In genomic region chr15:74603789-74604705, GRCh38 we compare ENCODE assay signal across 14 cellular contexts. TPM values are rescaled to one million over a fixed set of nuclear protein-coding genes. Genes with fewer than 3 reads are reported as not detected.
DNase-seq lines count a peak whose midpoint lies in the region; ATAC-seq, FAIRE-seq and TF ChIP-seq lines count a peak whose summit lies in the region.
"Had no signal": no experiment of that assay in that cellular context is flagged by ENCODE, and none has a peak within 500 bp of the region (broad histone marks: within the 10 kb centered on the region; RNA-seq: fewer than 3 reads in every experiment).

No MANE protein-coding gene starts in this region.

- H3K79me1 ChIP-seq in IMR-90 (ENCODE audit: low read depth in 1 of 2, low read length in 2 of 2) = peaks cover 8 to 9% of the 10 kb centered on the region in 2 experiments; a peak in 3 of 4 replicates

- peak overlapping the region in 6 of 11 experiments; percentile 0 to 47 (median 33); a peak in 10 of 22 replicates for H3K4me2 ChIP-seq in BLaER1 treated with 17β-estradiol and CSF1 and Interleukin-3, amounts not matched to agents 10 nM and 100 nM
- H3K4me2 ChIP-seq in IMR-90 (ENCODE audit: low read depth, low read length) (no peak overlapping the region), K562 (ENCODE audit: insufficient read depth, low read length) (no peak overlapping the region), neural progenitor cell (no peak overlapping the region)
- H3K4me2 ChIP-seq: A549 had no signal

- no peak for TF ChIP-seq CTCF in IMR-90 (conservative IDR thresholded peaks at IDR 0.05; ENCODE audit: low read depth, low read length)
- no peak for TF ChIP-seq CTCF in K562 (IDR thresholded peaks at IDR 0.05 in 2 of 3, conservative IDR thresholded peaks at IDR 0.05 in 1 of 3; ENCODE audit: insufficient read depth in 2 of 3, low read depth in 1 of 3, low read length in 3 of 3)
- no peak for TF ChIP-seq CTCF in neural progenitor cell (IDR thresholded peaks at IDR 0.05)
- TF ChIP-seq CTCF in progenitor cell of endocrine pancreas (IDR thresholded peaks at IDR 0.05; ENCODE audit: unreplicated experiment) = no peak

- no peak overlapping the region for H2BK20ac ChIP-seq in IMR-90 (ENCODE audit: low read depth, low read length)

- no peak overlapping the region for H2BK15ac ChIP-seq in IMR-90 (ENCODE audit: low read depth, low read length)

- no peak for TF ChIP-seq RAD21 in IMR-90 (IDR thresholded peaks at IDR 0.05; ENCODE audit: low read length)
- no peak for TF ChIP-seq RAD21 in K562 (CRISPR knock-in tag; conservative IDR thresholded peaks at IDR 0.05 in 1 of 2, IDR thresholded peaks at IDR 0.05 in 1 of 2)

- H3K9me3 Mint-ChIP-seq in stimulated activated effector memory CD8-positive, alpha-beta T cell treated with anti-CD3 and anti-CD28 coated beads, Interleukin-12 subunit alpha, Interleukin-12 subunit beta, amount 100 ng/mL, for 72 hours = no peaks in the 10 kb centered on the region
- H3K9me3 Mint-ChIP-seq in neural progenitor cell (no peaks in the 10 kb centered on the region), progenitor cell of endocrine pancreas (ENCODE audit: low read depth) (no peaks in the 10 kb centered on the region)
- H3K9me3 Mint-ChIP-seq: CD8-positive, alpha-beta memory T cell; IgD-negative memory B cell had no signal

- no peak overlapping the region for H2BK120ac ChIP-seq in IMR-90 (ENCODE audit: low read depth, low read length)

- H3K56ac ChIP-seq in IMR-90 (ENCODE audit: extremely low read depth, insufficient read depth, low read length) = no peak overlapping the region

- no peak overlapping the region for H3K4me3 ChIP-seq in BLaER1 treated with 17β-estradiol and CSF1 and Interleukin-3, amounts not matched to agents 10 nM and 100 nM
- H3K4me3 ChIP-seq in IMR-90 (ENCODE audit: insufficient read depth, low read depth, low read length) (no peak overlapping the region), K562 (no peak overlapping the region), neural progenitor cell (no peak overlapping the region)
- H3K4me3 ChIP-seq: A549 had no signal

- BruUV-seq in IMR-90 (replicated peaks; lab: Mats Ljungman, UMichigan) (no TSS peak), K562 (replicated peaks; lab: Mats Ljungman, UMichigan) (no TSS peak)

- ATAC-seq in IMR-90 (ENCODE audit: low read depth) = no peak
- ATAC-seq in K562 = no peak
- no peak for ATAC-seq in stimulated activated effector memory CD8-positive, alpha-beta T cell treated with anti-CD3 and anti-CD28 coated beads, Interleukin-12 subunit alpha, Interleukin-12 subunit beta, amount 100 ng/mL, for 72 hours
- ATAC-seq: A549 had no signal

- H3K27me3 Mint-ChIP-seq in neural progenitor cell (ENCODE audit: insufficient read depth, low read depth) (peaks cover 2% of the 10 kb centered on the region), progenitor cell of endocrine pancreas (peaks cover 3% of the 10 kb centered on the region)
- H3K27me3 Mint-ChIP-seq: CD8-positive, alpha-beta memory T cell; IgD-negative memory B cell had no signal

- CTCF ChIA-PET in IMR-90 (lab: Yijun Ruan, JAX) (no interaction called here), K562 (lab: Yijun Ruan, JAX; ENCODE audit: low intra/inter-chr PET ratio) (no interaction called here)

- no peak overlapping the region for H2BK5ac ChIP-seq in IMR-90 (ENCODE audit: low read depth, low read length, poor library complexity, severe bottlenecking)

- H4K8ac ChIP-seq in IMR-90 (ENCODE audit: low read depth in 2 of 2, low read length in 2 of 2) = no peak overlapping the region

- H2AFZ ChIP-seq in IMR-90 (replicated peaks; ENCODE audit: low read length, poor library complexity) (no peak overlapping the region), K562 (ENCODE audit: low read depth, low read length) (no peak overlapping the region), neural progenitor cell (replicated peaks) (no peak overlapping the region)

- no peak for FAIRE-seq in K562 (lab: Jason Lieb, UNC)
- FAIRE-seq: A549 had no signal

- no peak overlapping the region for H3K4me3 Mint-ChIP-seq in stimulated activated effector memory CD8-positive, alpha-beta T cell treated with anti-CD3 and anti-CD28 coated beads, Interleukin-12 subunit alpha, Interleukin-12 subunit beta, amount 100 ng/mL, for 72 hours
- H3K4me3 Mint-ChIP-seq in neural progenitor cell (no peak overlapping the region), progenitor cell of endocrine pancreas (ENCODE audit: low read depth) (no peak overlapping the region)
- H3K4me3 Mint-ChIP-seq: CD8-positive, alpha-beta memory T cell; IgD-negative memory B cell had no signal

- H3K9ac ChIP-seq in BLaER1 treated with 17β-estradiol and CSF1 and Interleukin-3, amounts not matched to agents 10 nM and 100 nM = peak overlapping the region in 5 of 11 experiments; percentile 8 to 56 (median 32); a peak in 4 of 22 replicates
- H3K9ac ChIP-seq in IMR-90 (ENCODE audit: low read depth, low read length) = no peak overlapping the region
- peak overlapping the region in 1 of 2 experiments; percentile 5; a peak in 1 of 4 replicates for H3K9ac ChIP-seq in K562 (ENCODE audit: insufficient read depth in 1 of 2, low read depth in 2 of 2, low read length in 2 of 2)
- H3K9ac ChIP-seq in neural progenitor cell = no peak overlapping the region

- H3K9me1 ChIP-seq in IMR-90 (ENCODE audit: insufficient read depth, low read length) (peaks cover 4% of the 10 kb centered on the region; the same call in 1 of the 2 replicates), K562 (ENCODE audit: control insufficient read depth, insufficient read depth, low read length) (no peaks in the 10 kb centered on the region)

- H3K36me3 ChIP-seq in BLaER1 treated with 17β-estradiol and CSF1 and Interleukin-3, amounts not matched to agents 10 nM and 100 nM = no peaks in the 10 kb centered on the region
- no peaks in the 10 kb centered on the region for H3K36me3 ChIP-seq in IMR-90 (ENCODE audit: control insufficient read depth, insufficient read depth, low read length)
- H3K36me3 ChIP-seq in K562 (ENCODE audit: control insufficient read depth, insufficient read depth, low read length) = no peaks in the 10 kb centered on the region
- H3K36me3 ChIP-seq in neural progenitor cell = no peaks in the 10 kb centered on the region
- H3K36me3 ChIP-seq: BE2C had no signal

- dilution Hi-C loops in IMR-90 (cut with HindIII; ENCODE audit: low sequenced_read_pairs, unreplicated experiment) = no loop called here

- H3K9me3 ChIP-seq in BLaER1 treated with 17β-estradiol and CSF1 and Interleukin-3, amounts not matched to agents 10 nM and 100 nM (replicated peaks in 1 of 11) = no peaks in the 10 kb centered on the region
- no peaks in the 10 kb centered on the region for H3K9me3 ChIP-seq in IMR-90 (ENCODE audit: control insufficient read depth, insufficient read depth, low read length)
- no peaks in the 10 kb centered on the region for H3K9me3 ChIP-seq in K562 (replicated peaks; ENCODE audit: control insufficient read depth, insufficient read depth, low read depth, low read length)
- no peaks in the 10 kb centered on the region for H3K9me3 ChIP-seq in neural progenitor cell (ENCODE audit: low read depth)
- H3K9me3 ChIP-seq: A549, BE2C, Caco-2 had no signal

- H2AK9ac ChIP-seq in IMR-90 (replicated peaks; ENCODE audit: low read depth, low read length, poor library complexity) = peak overlapping the region; percentile 23

- peaks cover 44% of the 10 kb centered on the region for H3K36me3 Mint-ChIP-seq in stimulated activated effector memory CD8-positive, alpha-beta T cell treated with anti-CD3 and anti-CD28 coated beads, Interleukin-12 subunit alpha, Interleukin-12 subunit beta, amount 100 ng/mL, for 72 hours
- H3K36me3 Mint-ChIP-seq in neural progenitor cell = no peaks in the 10 kb centered on the region
- H3K36me3 Mint-ChIP-seq in progenitor cell of endocrine pancreas (ENCODE audit: insufficient read depth) = no peaks in the 10 kb centered on the region
- H3K36me3 Mint-ChIP-seq: CD8-positive, alpha-beta memory T cell; IgD-negative memory B cell had no signal

- in situ Hi-C loops in IMR-90 (cut with MboI; ENCODE audit: low sequenced_read_pairs) = no loop called here
- in situ Hi-C loops in K562 (cut with MboI) = no loop called here

- H3F3A ChIP-seq in neural progenitor cell (ENCODE audit: low read depth) = no peaks in the 10 kb centered on the region

- intact Hi-C loops in IMR-90 (cut with micrococcal nuclease) (no loop called here), K562 (cut with micrococcal nuclease) (no loop called here)

- DNase-seq in IMR-90 (no peak), K562 (ENCODE audit: extremely low read depth in 1 of 4, low spot score in 3 of 4) (no peak), neural progenitor cell (ENCODE audit: low spot score) (no peak), progenitor cell of endocrine pancreas (ENCODE audit: low spot score, unreplicated experiment) (no peak)
- no peak for DNase-seq in stimulated activated effector memory CD8-positive, alpha-beta T cell treated with anti-CD3 and anti-CD28 coated beads, Interleukin-12 subunit alpha, Interleukin-12 subunit beta, amount 100 ng/mL, for 72 hours (ENCODE audit: low spot score in 2 of 2)
- DNase-seq: BE2C; Caco-2; CD8-positive, alpha-beta memory T cell; DND-41; HCEC 1CT had no signal

- H4K20me1 ChIP-seq in BLaER1 treated with 17β-estradiol and CSF1 and Interleukin-3, amounts not matched to agents 10 nM and 100 nM = peaks cover 0 to 25% (median 0%) of the 10 kb centered on the region in 11 experiments; a peak in 2 of 22 replicates
- 0 out of 2 replicates have a peak, but pooled peaks cover 3% of the 10 kb centered on the region for H4K20me1 ChIP-seq in IMR-90 (ENCODE audit: insufficient read depth, low read length)
- H4K20me1 ChIP-seq in K562 (replicated peaks; ENCODE audit: control insufficient read depth, insufficient read depth, low read length) = no peaks in the 10 kb centered on the region
- peaks cover 6% of the 10 kb centered on the region for H4K20me1 ChIP-seq in neural progenitor cell (ENCODE audit: low read depth)

- H3K14ac ChIP-seq in IMR-90 (replicated peaks; ENCODE audit: low read depth, low read length) = no peak overlapping the region

- peaks cover 11% of the 10 kb centered on the region for H3K4me1 Mint-ChIP-seq in stimulated activated effector memory CD8-positive, alpha-beta T cell treated with anti-CD3 and anti-CD28 coated beads, Interleukin-12 subunit alpha, Interleukin-12 subunit beta, amount 100 ng/mL, for 72 hours
- H3K4me1 Mint-ChIP-seq in neural progenitor cell (peaks cover 2% of the 10 kb centered on the region), progenitor cell of endocrine pancreas (ENCODE audit: low read depth) (peaks cover under 1% of the 10 kb centered on the region)

- no peak overlapping the region for H4K91ac ChIP-seq in IMR-90 (ENCODE audit: insufficient read depth, low read depth, low read length)

- no peak overlapping the region for H2AK5ac ChIP-seq in IMR-90 (ENCODE audit: low read depth, low read length)

- peak overlapping the region in 1 of 11 experiments; percentile 28; a peak in 4 of 22 replicates for H3K27ac ChIP-seq in BLaER1 treated with 17β-estradiol and CSF1 and Interleukin-3, amounts not matched to agents 10 nM and 100 nM
- H3K27ac ChIP-seq in IMR-90 (ENCODE audit: insufficient read depth, low read length) (no peak overlapping the region), K562 (ENCODE audit: extremely low read depth, low read depth, low read length) (no peak overlapping the region), neural progenitor cell (no peak overlapping the region)
- H3K27ac ChIP-seq: A549, HL-60 had no signal

- no peak for TF ChIP-seq EP300 in K562 (IDR thresholded peaks at IDR 0.05; ENCODE audit: low read length)

- H3K18ac ChIP-seq in IMR-90 (ENCODE audit: low read depth, low read length) = no peak overlapping the region

- H3K27me3 ChIP-seq in BLaER1 treated with 17β-estradiol and CSF1 and Interleukin-3, amounts not matched to agents 10 nM and 100 nM = no peaks in the 10 kb centered on the region
- H3K27me3 ChIP-seq in IMR-90 (ENCODE audit: control insufficient read depth, insufficient read depth, low read length) = peaks cover 3% of the 10 kb centered on the region; the same call in 1 of the 2 replicates
- H3K27me3 ChIP-seq in K562 (ENCODE audit: control insufficient read depth in 2 of 2, insufficient read depth in 2 of 2, low read length in 2 of 2) = peaks cover 0 to 11% of the 10 kb centered on the region in 2 experiments; a peak in 1 of 5 replicates
- H3K27me3 ChIP-seq in neural progenitor cell = no peaks in the 10 kb centered on the region
- H3K27me3 ChIP-seq: BE2C had no signal

- H3K4ac ChIP-seq in IMR-90 (ENCODE audit: low read depth, low read length) = no peak overlapping the region

- H3K23ac ChIP-seq in IMR-90 (ENCODE audit: low read depth, low read length) = no peak overlapping the region

- peak overlapping the region; percentile 70 for H3K27ac Mint-ChIP-seq in stimulated activated effector memory CD8-positive, alpha-beta T cell treated with anti-CD3 and anti-CD28 coated beads, Interleukin-12 subunit alpha, Interleukin-12 subunit beta, amount 100 ng/mL, for 72 hours
- H3K27ac Mint-ChIP-seq in neural progenitor cell (no peak overlapping the region), progenitor cell of endocrine pancreas (no peak overlapping the region)
- H3K27ac Mint-ChIP-seq: CD8-positive, alpha-beta memory T cell; IgD-negative memory B cell had no signal

- H3K4me1 ChIP-seq in BLaER1 treated with 17β-estradiol and CSF1 and Interleukin-3, amounts not matched to agents 10 nM and 100 nM = peaks cover 2 to 28% (median 23%) of the 10 kb centered on the region in 10 experiments; a peak in 18 of 20 replicates
- H3K4me1 ChIP-seq in IMR-90 (ENCODE audit: control insufficient read depth, insufficient read depth, low read length) (peaks cover 4% of the 10 kb centered on the region; the same call in 1 of the 2 replicates), K562 (replicated peaks in 1 of 2; ENCODE audit: control insufficient read depth in 2 of 2, insufficient read depth in 2 of 2, low read length in 2 of 2) (peaks cover 3 to 42% of the 10 kb centered on the region in 2 experiments; a peak in 4 of 5 replicates), neural progenitor cell (peaks cover 2% of the 10 kb centered on the region)

- TF ChIP-seq POLR2A in IMR-90 (IDR thresholded peaks at IDR 0.05; ENCODE audit: low read depth, low read length) (no peak), K562 (conservative IDR thresholded peaks at IDR 0.05) (no peak)

- 84% methylated on average over 5 of the region's 11 CpGs; no CpG with 5 or more reads in 1 of the 2 experiments for WGBS in IMR-90 (ENCODE audit: extremely low coverage in 2 of 2, insufficient read length in 1 of 2), 2 experiments
- 68% methylated on average over 11 of the region's 11 CpGs for WGBS in K562 (ENCODE audit: insufficient coverage, low coverage, missing lambda C conversion rate)

- H4K5ac ChIP-seq in IMR-90 (ENCODE audit: low read depth, low read length) = no peak overlapping the region

- H3K79me2 ChIP-seq in K562 (ENCODE audit: control insufficient read depth, insufficient read depth, low read length) (peaks cover 9% of the 10 kb centered on the region), neural progenitor cell (ENCODE audit: low read depth) (no peaks in the 10 kb centered on the region)

- POLR2A ChIA-PET in IMR-90 (lab: Charles Lee; ENCODE audit: unreplicated experiment) (interaction anchor here (0.7 kb wide), 1 partner anchor 26 kb away, joined by 4 read pairs; no protein-coding TSS in a partner anchor), K562 (lab: Yijun Ruan, JAX) (interaction anchor here (0.5 to 8.4 kb wide), 6 partner anchors 9 to 960 kb away, joined by 3 to 111 read pairs (median 3); partner anchors contain the start of gene CLK3)

RNA-seq across cellular contexts. Expression of gene CLK3, which starts 11.6 kb away (rescaled TPM):
- total RNA-seq in IMR-90 (2012; rRNA removed) (114 and 117 TPM in 2 replicates), K562 (2014; rRNA removed) (47.4 and 78.1 TPM in 2 replicates), K562 (2014; rRNA removed; fragmentation: Illumina TruSeq; extraction: Trizol) (23.1 and 32.5 TPM in 2 replicates), K562 (2015; rRNA removed; fragmentation: Illumina TruSeq; extraction: Trizol) (50.5 and 51.7 TPM in 2 replicates), K562 (2021) (54.8 and 55.1 TPM in 2 replicates), neural progenitor cell (ENCODE audit: low replicate concordance) (66.1 and 106 TPM in 2 replicates), progenitor cell of endocrine pancreas (74.5 and 76.0 TPM in 2 replicates)
- polyA plus RNA-seq in IMR-90 (2012; rRNA removed) (77.0 and 84.7 TPM in 2 replicates), K562 (2011; rRNA removed) (63.9 and 109 TPM in 2 replicates), K562 (2014; fragmentation: Illumina TruSeq; extraction: Trizol) (78.5 and 95.2 TPM in 2 replicates), K562 (2014; fragmentation: Nextera tagmentation; extraction: Ambion mirVana) (1 to 10 TPM; 1.2 to 6.9 TPM), K562 (2014; rRNA removed) (50.0 and 53.7 TPM in 2 replicates)
- polyA plus RNA-seq in IMR-90 (2012; cell fraction: cytosol; rRNA removed) = 109 and 121 TPM in 2 replicates
- polyA plus RNA-seq in IMR-90 (2012; cell fraction: nucleus; rRNA removed; ENCODE audit: low replicate concordance) = 295 and 379 TPM in 2 replicates
- 131 and 268 TPM in 2 replicates for total RNA-seq in K562 (2011; cell fraction: chromatin; rRNA removed; ENCODE audit: low replicate concordance)
- 179 and 197 TPM in 2 replicates for total RNA-seq in K562 (2011; cell fraction: nucleolus; rRNA removed)
- total RNA-seq in K562 (2011; cell fraction: nucleoplasm; rRNA removed) = 114 and 129 TPM in 2 replicates
- polyA plus RNA-seq in K562 (2011; cell fraction: cytosol; rRNA removed) = 79.8 and 80.4 TPM in 2 replicates
- polyA plus RNA-seq in K562 (2011; cell fraction: nucleus; rRNA removed) = 310 and 355 TPM in 2 replicates
- polyA plus RNA-seq in K562 (2012) = 59.3 and 60.5 TPM in 2 replicates
- 62.7 and 70.3 TPM in 2 replicates for polyA minus RNA-seq in K562 (2011; rRNA and poly(A)+ RNA removed)
- 42.5 and 45.8 TPM in 2 replicates for polyA minus RNA-seq in K562 (2011; cell fraction: cytosol; rRNA and poly(A)+ RNA removed)
- 134 and 165 TPM in 2 replicates for polyA minus RNA-seq in K562 (2011; cell fraction: nucleus; rRNA and poly(A)+ RNA removed)

Comparison
In these comparisons a context has a peak if more than half of its experiments do, and no peak if none do; other contexts are left out.
1. H3K4me2 ChIP-seq: peak in BLaER1 treated with 17β-estradiol and CSF1 and Interleukin-3, amounts not matched to agents 10 nM and 100 nM (6 of 11); none in IMR-90 (single experiment), K562 (single experiment) and neural progenitor cell (single experiment).